8 cellular contexts compared by ENCODE assay signal in the genomic region with DNA sequence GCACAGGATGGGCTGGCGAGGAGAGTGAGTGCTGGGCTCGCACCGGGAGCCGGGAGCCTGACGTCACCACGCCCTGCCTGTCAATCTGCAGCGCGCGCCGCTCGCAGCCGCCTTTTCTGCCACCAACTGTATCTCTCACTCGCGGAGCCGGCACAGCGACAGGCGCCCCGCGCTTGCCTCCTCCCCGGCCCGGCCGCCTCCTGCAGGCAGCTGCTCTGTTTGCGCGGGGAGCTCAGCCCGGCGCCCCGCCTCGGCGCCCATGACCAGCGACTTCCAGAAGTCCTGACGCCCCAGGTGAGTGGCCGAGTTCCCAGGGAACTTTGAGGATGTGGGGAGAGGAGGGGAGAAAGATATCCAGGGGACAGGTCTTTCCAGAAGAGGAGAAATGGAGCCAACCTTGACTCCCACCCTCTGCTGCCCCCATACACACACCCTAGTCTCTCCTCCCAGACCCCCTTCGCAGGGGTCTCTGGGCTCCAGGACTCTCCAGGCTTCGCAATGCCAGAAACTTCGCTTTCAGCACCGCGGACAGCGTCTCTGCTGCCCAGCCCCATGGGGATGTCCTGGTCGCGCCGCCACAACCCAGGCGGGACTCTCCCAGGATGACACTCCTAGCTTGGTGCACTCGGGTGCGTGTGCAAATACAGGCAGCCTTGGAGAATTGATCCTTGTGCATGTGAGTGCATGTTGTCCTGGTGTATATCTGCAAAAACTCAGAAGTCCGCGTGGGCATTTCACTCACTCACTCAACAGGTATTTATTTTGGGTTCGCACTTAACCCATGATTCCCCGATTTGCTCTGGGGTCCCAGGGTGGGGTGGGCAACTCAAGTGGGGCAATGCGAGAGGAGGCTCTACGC.
DNase-seq lines count a peak whose midpoint lies in the region; ATAC-seq, FAIRE-seq and TF ChIP-seq lines count a peak whose summit lies in the region.

A gene with protein sequence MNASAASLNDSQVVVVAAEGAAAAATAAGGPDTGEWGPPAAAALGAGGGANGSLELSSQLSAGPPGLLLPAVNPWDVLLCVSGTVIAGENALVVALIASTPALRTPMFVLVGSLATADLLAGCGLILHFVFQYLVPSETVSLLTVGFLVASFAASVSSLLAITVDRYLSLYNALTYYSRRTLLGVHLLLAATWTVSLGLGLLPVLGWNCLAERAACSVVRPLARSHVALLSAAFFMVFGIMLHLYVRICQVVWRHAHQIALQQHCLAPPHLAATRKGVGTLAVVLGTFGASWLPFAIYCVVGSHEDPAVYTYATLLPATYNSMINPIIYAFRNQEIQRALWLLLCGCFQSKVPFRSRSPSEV (plus strand): TSS at position 138 of the 859 bp plus-strand sequence. CDS start 802 bp downstream, outside the sequence.

- no peak for TF ChIP-seq POLR2A in H54 (IDR thresholded peaks at IDR 0.05; ENCODE audit: low read depth, low read length)

- peaks cover 36% of the 10 kb centered on the region for H3K27me3 ChIP-seq in neuron (ENCODE audit: insufficient read depth, low read length)

- H2AFZ ChIP-seq in neuron (ENCODE audit: low read depth, low read length), result peak within 1 kb of the TSS; percentile 51

- peak; percentile 42 for DNase-seq in 8988T
- peak; percentile 23 for DNase-seq in H54 (ENCODE audit: insufficient read length, low spot score)
- peak; percentile 51 for DNase-seq in NCI-H2227 treated with DMSO at 0.1 percent for 48 hours (lab: John Stamatoyannopoulos, UW)
- peak; percentile 43 for DNase-seq in activated T-cell treated with anti-CD3 and anti-CD28 coated beads for 48 hours (ENCODE audit: low read depth)
- DNase-seq in foreskin fibroblast, result peak; percentile 22 to 75

- no peak for FAIRE-seq in H54 (lab: Jason Lieb, UNC)

- H3K4me1 ChIP-seq in neuron (ENCODE audit: insufficient read depth, low read length), result peaks cover 3% of the 10 kb centered on the region

- ATAC-seq in HG02885 (IDR thresholded peaks at IDR 0.05; ENCODE audit: poor library complexity, unreplicated experiment) (no peak), GM19452 (IDR thresholded peaks at IDR 0.05; ENCODE audit: unreplicated experiment) (no peak)

- no peak within 1 kb of the TSS for H3K4me3 ChIP-seq in foreskin fibroblast (ENCODE audit: low read depth in 1 of 2, low read length in 2 of 2)
- peak within 1 kb of the TSS; percentile 41 for H3K4me3 ChIP-seq in neuron (ENCODE audit: low read length)

- no peaks in the 10 kb centered on the region for H3K9me3 ChIP-seq in neuron (ENCODE audit: low read length)

- no peaks in the 10 kb centered on the region for H3K36me3 ChIP-seq in neuron (ENCODE audit: insufficient read depth, low read length)

- no peak for TF ChIP-seq CTCF in foreskin fibroblast (IDR thresholded peaks at IDR 0.05; ENCODE audit: low read depth, low read length)
